ENCODE assay signal across 31 cellular contexts in the genomic region with DNA sequence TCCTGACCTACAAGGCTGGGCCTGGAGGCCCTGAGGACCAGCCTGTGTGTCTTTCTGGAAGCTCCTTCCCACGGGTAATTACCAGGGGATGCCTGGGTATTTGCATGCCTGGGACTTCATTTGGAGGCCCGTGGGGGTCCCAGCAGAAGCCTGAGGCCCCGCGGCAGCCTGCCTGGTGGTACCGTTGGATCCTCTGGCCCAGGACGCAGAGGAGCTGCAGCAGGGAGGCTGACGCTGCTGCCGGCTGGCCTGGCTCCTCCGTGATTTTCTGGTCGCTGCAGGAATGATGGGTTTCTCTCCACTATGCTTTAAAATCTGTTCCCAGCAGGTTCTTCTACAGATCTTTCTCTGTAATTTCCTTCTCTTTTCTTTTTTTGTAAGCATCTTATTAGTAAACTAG. TPM values are rescaled to one million over a fixed set of nuclear protein-coding genes. Genes with fewer than 3 reads are reported as not detected.
"Had no signal": no experiment of that assay in that cellular context is flagged by ENCODE, and none has a peak within 500 bp of the region (broad histone marks: within the 10 kb centered on the region; RNA-seq: fewer than 3 reads in every experiment).

No MANE protein-coding gene starts in this region.

- DNase-seq: hippocampal formation; kidney glomerular epithelial cell; left cardiac atrium; left lung; naive thymus-derived CD4-positive, alpha-beta T cell; nucleus accumbens; pancreas; posterior cingulate gyrus; right lobe of liver; stimulated activated CD4-positive, alpha-beta T cell treated with anti-CD3 and anti-CD28 coated beads, Interleukin-1b, Interleukin-23, amount 100 ng/mL, for 48 hours; stimulated activated CD4-positive, alpha-beta T cell treated with anti-CD3 and anti-CD28 coated beads, Interleukin-2, amount 100 ng/mL, for 48 hours; stimulated activated CD4-positive, alpha-beta T cell treated with anti-CD3 and anti-CD28 coated beads, Interleukin-4, amount 100 ng/mL, for 4 hours; stimulated activated CD8-positive, alpha-beta memory T cell treated with anti-CD3 and anti-CD28 coated beads, Interleukin-4, amount 100 ng/mL, for 48 hours; stimulated activated naive CD4-positive, alpha-beta T cell treated with Interleukin-2 at 50 U/mL for 16 hours; stimulated activated naive CD8-positive, alpha-beta T cell treated with anti-CD3 and anti-CD28 coated beads, Interleukin-15, amount 100 ng/mL, for 72 hours; uterus had no signal

- ATAC-seq: left cardiac atrium; left lung; naive thymus-derived CD4-positive, alpha-beta T cell; natural killer cell treated with Interleukin-12 subunit alpha and Interleukin-12 subunit beta and Interleukin-15 and Interleukin-18, amount 100 ng/mL, for 72 hours; pancreas; right lobe of liver; stimulated activated memory B cell treated with anti-CD40 and anti-IgM and Interleukin-4, amounts not matched to agents 10 μg/mL and 1 μg/mL and 100 μg/mL, for 72 hours; stimulated activated naive CD8-positive, alpha-beta T cell treated with anti-CD3 and anti-CD28 coated beads, Interleukin-15, amount 100 ng/mL, for 72 hours had no signal

- H3K36me3 Mint-ChIP-seq: natural killer cell treated with Interleukin-12 subunit alpha and Interleukin-12 subunit beta and Interleukin-15 and Interleukin-18, amount 100 ng/mL, for 72 hours; type B pancreatic cell had no signal

- H3K4me3 Mint-ChIP-seq: mesothelial cell of epicardium; naive thymus-derived CD4-positive, alpha-beta T cell; natural killer cell treated with Interleukin-12 subunit alpha and Interleukin-12 subunit beta and Interleukin-15 and Interleukin-18, amount 100 ng/mL, for 72 hours; stimulated activated memory B cell treated with anti-CD40 and anti-IgM and Interleukin-4, amounts not matched to agents 10 μg/mL and 1 μg/mL and 100 μg/mL, for 72 hours; stimulated activated naive CD8-positive, alpha-beta T cell treated with anti-CD3 and anti-CD28 coated beads, Interleukin-15, amount 100 ng/mL, for 72 hours; type B pancreatic cell had no signal

- H3K9me3 ChIP-seq: left lung, pancreas, right atrium auricular region, right lobe of liver, tibial nerve, uterus had no signal

- H3K27me3 Mint-ChIP-seq: naive thymus-derived CD4-positive, alpha-beta T cell; natural killer cell treated with Interleukin-12 subunit alpha and Interleukin-12 subunit beta and Interleukin-15 and Interleukin-18, amount 100 ng/mL, for 72 hours; stimulated activated memory B cell treated with anti-CD40 and anti-IgM and Interleukin-4, amounts not matched to agents 10 μg/mL and 1 μg/mL and 100 μg/mL, for 72 hours; stimulated activated naive CD8-positive, alpha-beta T cell treated with anti-CD3 and anti-CD28 coated beads, Interleukin-15, amount 100 ng/mL, for 72 hours; type B pancreatic cell had no signal

- H3K27me3 ChIP-seq: left lung, pancreas, right atrium auricular region, right lobe of liver, tibial nerve, uterus had no signal

- H3K36me3 ChIP-seq: pancreas, right lobe of liver, uterus had no signal

- H3K27ac ChIP-seq: left lung, pancreas, right atrium auricular region, right lobe of liver, tibial nerve, uterus had no signal

- H3K27ac Mint-ChIP-seq: mesothelial cell of epicardium; natural killer cell treated with Interleukin-12 subunit alpha and Interleukin-12 subunit beta and Interleukin-15 and Interleukin-18, amount 100 ng/mL, for 72 hours; stimulated activated memory B cell treated with anti-CD40 and anti-IgM and Interleukin-4, amounts not matched to agents 10 μg/mL and 1 μg/mL and 100 μg/mL, for 72 hours; stimulated activated naive CD8-positive, alpha-beta T cell treated with anti-CD3 and anti-CD28 coated beads, Interleukin-15, amount 100 ng/mL, for 72 hours; type B pancreatic cell had no signal

- H3K4me2 ChIP-seq: smooth muscle cell had no signal

- H3K9me3 Mint-ChIP-seq: mesothelial cell of epicardium, type B pancreatic cell had no signal

- H3K4me3 ChIP-seq: left lung, lung, pancreas, right atrium auricular region, right lobe of liver, smooth muscle cell, tibial nerve, uterus had no signal

RNA-seq across cellular contexts. Expression of a gene that starts 26.8 kb away (rescaled TPM):
- total RNA-seq: left cardiac atrium; mononuclear cell; naive thymus-derived CD4-positive, alpha-beta T cell; natural killer cell treated with Interleukin-12 subunit alpha and Interleukin-12 subunit beta and Interleukin-15 and Interleukin-18, amount 100 ng/mL, for 72 hours; osteoblast; pulmonary artery endothelial cell; renal cortical epithelial cell; right atrium auricular region; right lobe of liver; skeletal muscle tissue; temporal lobe; tibial nerve had no signal
- polyA plus RNA-seq: naive thymus-derived CD4-positive, alpha-beta T cell; neural cell; smooth muscle cell had no signal

RNA-seq across cellular contexts. Expression of a gene that starts 33.4 kb away (rescaled TPM):
- polyA plus RNA-seq: naive thymus-derived CD4-positive, alpha-beta T cell had no signal
